ENCODE assay signal across 1 cellular context in the genomic region with DNA sequence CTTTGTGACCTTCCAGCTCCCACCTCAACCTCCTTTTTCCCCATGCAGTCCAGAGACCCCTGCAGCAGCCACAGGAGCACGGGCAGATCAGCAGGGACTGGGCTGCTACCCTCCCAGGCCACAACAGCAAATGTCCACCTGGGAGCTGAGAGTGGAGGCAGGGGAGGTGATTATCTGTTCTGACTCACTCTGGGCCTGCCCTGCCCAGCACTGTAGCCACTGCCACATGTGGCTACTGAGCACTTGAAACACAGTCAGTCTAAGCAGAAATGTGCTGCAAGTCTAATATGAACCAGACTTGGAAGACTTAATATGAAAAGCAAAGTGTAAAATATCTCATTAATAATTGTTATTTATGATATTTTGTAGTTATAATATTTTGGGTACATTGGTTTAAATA.
TF ChIP-seq lines count a peak whose summit lies in the region.

No MANE protein-coding gene starts in this region.

TF ChIP-seq in SK-N-SH, 30 proteins besides CTCF, POLR2A, EP300 and RAD21 (continued from another document):
- TF ChIP-seq TEAD4 (IDR thresholded peaks at IDR 0.05; ENCODE audit: borderline replicate concordance, insufficient read depth) (no peak), RCOR1 (IDR thresholded peaks at IDR 0.05; ENCODE audit: low read length) (no peak), ELF1 (IDR thresholded peaks at IDR 0.05) (no peak), FOSL2 (IDR thresholded peaks at IDR 0.05; ENCODE audit: borderline replicate concordance, low read depth) (peak; percentile 45; the same call in 1 of the 2 replicates), SMC3 (IDR thresholded peaks at IDR 0.05; ENCODE audit: low read depth, low read length) (no peak), RXRA (IDR thresholded peaks at IDR 0.05; ENCODE audit: borderline replicate concordance, low read depth) (no peak), NRF1 (IDR thresholded peaks at IDR 0.05; ENCODE audit: low read depth, low read length) (no peak), GATA2 (CRISPR knock-in tag; IDR thresholded peaks at IDR 0.05) (no peak), MXI1 (IDR thresholded peaks at IDR 0.05; ENCODE audit: low read depth, low read length) (no peak), YY1 (IDR thresholded peaks at IDR 0.05; ENCODE audit: low read depth) (no peak), EZH2phosphoT487 (IDR thresholded peaks at IDR 0.05; ENCODE audit: borderline replicate concordance, low read depth) (no peak), SIN3A (IDR thresholded peaks at IDR 0.05; ENCODE audit: borderline replicate concordance, low read depth, low read length) (no peak), TCF12 (IDR thresholded peaks at IDR 0.05) (peak; percentile 51; the same call in 1 of the 2 replicates), FOXJ3 (CRISPR knock-in tag; IDR thresholded peaks at IDR 0.05) (no peak), USF2 (IDR thresholded peaks at IDR 0.05; ENCODE audit: borderline replicate concordance, low read depth, low read length) (no peak), JUND (IDR thresholded peaks at IDR 0.05) (peak; percentile 19; the same call in 1 of the 2 replicates), CHD2 (IDR thresholded peaks at IDR 0.05; ENCODE audit: low read length, partially characterized antibody) (no peak), NFIC (IDR thresholded peaks at IDR 0.05; ENCODE audit: borderline replicate concordance) (no peak)
- TF ChIP-seq, protein P1, sequence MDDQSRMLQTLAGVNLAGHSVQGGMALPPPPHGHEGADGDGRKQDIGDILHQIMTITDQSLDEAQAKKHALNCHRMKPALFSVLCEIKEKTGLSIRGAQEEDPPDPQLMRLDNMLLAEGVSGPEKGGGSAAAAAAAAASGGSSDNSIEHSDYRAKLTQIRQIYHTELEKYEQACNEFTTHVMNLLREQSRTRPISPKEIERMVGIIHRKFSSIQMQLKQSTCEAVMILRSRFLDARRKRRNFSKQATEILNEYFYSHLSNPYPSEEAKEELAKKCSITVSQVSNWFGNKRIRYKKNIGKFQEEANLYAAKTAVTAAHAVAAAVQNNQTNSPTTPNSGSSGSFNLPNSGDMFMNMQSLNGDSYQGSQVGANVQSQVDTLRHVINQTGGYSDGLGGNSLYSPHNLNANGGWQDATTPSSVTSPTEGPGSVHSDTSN (IDR thresholded peaks at IDR 0.05), result no peak
